8 cellular contexts compared by ENCODE assay signal in the genomic region with DNA sequence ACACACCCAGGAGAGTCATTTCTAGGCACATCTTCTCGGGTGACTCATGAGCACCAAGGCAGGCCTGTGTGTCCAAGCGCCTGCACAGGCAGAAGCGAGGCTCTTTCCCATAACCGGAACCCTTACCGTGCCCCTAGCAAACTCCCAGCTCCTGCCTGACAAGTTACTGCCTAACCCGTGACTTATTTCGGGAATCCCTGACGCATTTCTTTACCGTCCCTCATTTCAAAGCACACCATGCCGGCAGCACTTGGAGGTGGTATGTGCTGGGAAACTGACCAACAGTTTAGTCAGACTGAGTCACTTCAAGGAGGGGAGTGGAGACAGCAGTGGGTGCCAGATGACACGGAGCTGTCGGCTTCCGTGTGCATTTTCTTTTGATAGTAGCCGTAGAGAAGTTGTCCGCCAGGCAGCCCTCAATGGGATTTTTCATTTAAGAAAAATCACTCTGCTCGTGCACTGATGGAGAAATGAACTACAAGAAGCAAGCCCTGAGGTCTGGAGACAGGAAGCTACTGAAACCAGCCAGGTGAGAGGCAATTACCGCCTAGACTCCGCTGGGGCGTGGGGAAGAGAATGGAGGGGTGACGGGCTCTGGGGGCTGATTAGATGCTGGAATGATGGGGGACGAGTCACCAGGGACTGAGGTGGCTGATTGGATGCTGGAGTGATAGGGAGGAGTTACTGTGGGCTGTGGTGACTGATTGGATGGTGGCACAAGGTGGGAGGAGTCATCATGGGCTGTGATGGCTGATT. TPM values are rescaled to one million over a fixed set of nuclear protein-coding genes. Genes with fewer than 3 reads are reported as not detected.
DNase-seq lines count a peak whose midpoint lies in the region; ATAC-seq, FAIRE-seq and TF ChIP-seq lines count a peak whose summit lies in the region.

No MANE protein-coding gene starts in this region.

- FAIRE-seq in A549 (lab: Jason Lieb, UNC), result peak; percentile 92

- in situ Hi-C loops in HAP-1 (cut with MboI; ENCODE audit: low sequenced_read_pairs), result no loop called here

- peak overlapping the region; percentile 100 for H3K27ac Mint-ChIP-seq in chondrocyte (ENCODE audit: unreplicated experiment)

- TF ChIP-seq POLR2A in A549 (IDR thresholded peaks at IDR 0.05; ENCODE audit: low read length), result peak; percentile 40; the same call in 1 of the 2 replicates

- H3K9me3 ChIP-seq in A549 (no peaks in the 10 kb centered on the region), lower lobe of right lung (no peaks in the 10 kb centered on the region), HAP-1 (no peaks in the 10 kb centered on the region)

- TF ChIP-seq RAD21 in A549 (conservative IDR thresholded peaks at IDR 0.05 in 1 of 2, IDR thresholded peaks at IDR 0.05 in 1 of 2) (peak in 1 of 2 experiments; percentile 42; a peak in 3 of 5 replicates), Ishikawa (IDR thresholded peaks at IDR 0.05; ENCODE audit: low read depth) (no peak)

- DNase-seq in A549 (ENCODE audit: low read depth in 1 of 2, low spot score in 1 of 2) (peak; percentile 95 to 100), chondrocyte (ENCODE audit: low spot score) (no peak), lower lobe of right lung (no peak), inferior parietal cortex (ENCODE audit: extremely low spot score) (no peak), HAP-1 (ENCODE audit: low spot score in 2 of 2) (no peak), COLO668 (lab: John Stamatoyannopoulos, UW; ENCODE audit: unreplicated experiment) (no peak)

- no peaks in the 10 kb centered on the region for H3K27me3 ChIP-seq in lower lobe of right lung (ENCODE audit: low read depth)
- no peaks in the 10 kb centered on the region; the same call in 1 of the 2 replicates for H3K27me3 ChIP-seq in HAP-1 (ENCODE audit: low read depth)

- H3K36me3 Mint-ChIP-seq in chondrocyte (ENCODE audit: low read depth), result peaks cover 2% of the 10 kb centered on the region

- ATAC-seq in A549, result peak; percentile 91 to 97
- peak; percentile 75 to 76 for ATAC-seq in lower lobe of right lung
- no peak for ATAC-seq in GM18861 (IDR thresholded peaks at IDR 0.05; ENCODE audit: unreplicated experiment)

- H3K36me3 ChIP-seq in lower lobe of right lung (no peaks in the 10 kb centered on the region), HAP-1 (replicated peaks) (no peaks in the 10 kb centered on the region)

- TF ChIP-seq EP300 in A549 (IDR thresholded peaks at IDR 0.05) (peak; percentile 73 to 83; a peak in 3 of 5 replicates), Ishikawa (IDR thresholded peaks at IDR 0.05; ENCODE audit: borderline replicate concordance) (peak; percentile 48; the same call in 1 of the 2 replicates)

- H3K4me3 Mint-ChIP-seq in chondrocyte (ENCODE audit: unreplicated experiment), result peak overlapping the region; percentile 74

- WGBS in A549 (ENCODE audit: missing lambda C conversion rate), result under 1% methylated on average over 21 of the region's 21 CpGs

- TF ChIP-seq CTCF in A549 (IDR thresholded peaks at IDR 0.05) (no peak), chondrocyte (IDR thresholded peaks at IDR 0.05) (no peak), lower lobe of right lung (IDR thresholded peaks at IDR 0.05) (no peak)

- peaks cover 29% of the 10 kb centered on the region for H3K4me1 ChIP-seq in A549
- H3K4me1 ChIP-seq in lower lobe of right lung, result peaks cover 17% of the 10 kb centered on the region
- H3K4me1 ChIP-seq in HAP-1, result no peaks in the 10 kb centered on the region

- H3K9me3 Mint-ChIP-seq in chondrocyte (ENCODE audit: low read depth), result peaks cover 2% of the 10 kb centered on the region

- peak overlapping the region; percentile 80 to 92 for H3K27ac ChIP-seq in A549
- H3K27ac ChIP-seq in lower lobe of right lung, result peak overlapping the region; percentile 9

- CTCF ChIA-PET in A549 (lab: Yijun Ruan, JAX), result interaction anchor here (0.6 to 3.9 kb wide), 7 partner anchors 16 to 379 kb away, joined by 3 to 21 read pairs (median 7); partner anchors contain the start of gene HRH1

- H3K4me1 Mint-ChIP-seq in chondrocyte (ENCODE audit: low read depth), result peaks cover 41% of the 10 kb centered on the region

- H3K4me3 ChIP-seq in A549, result peak overlapping the region; percentile 45
- no peak overlapping the region for H3K4me3 ChIP-seq in lower lobe of right lung
- H3K4me3 ChIP-seq in HAP-1, result no peak overlapping the region

- intact Hi-C loops in lower lobe of right lung (cut with DNase I), result no loop called here

- POLR2A ChIA-PET in A549 (lab: Yijun Ruan, JAX), result interaction anchor here (0.8 to 1.6 kb wide), 5 partner anchors 10 to 76 kb away, joined by 3 to 15 read pairs (median 6); partner anchors contain the start of gene HRH1

- peak overlapping the region; percentile 95 for H3K4me2 ChIP-seq in A549

- H3K27me3 Mint-ChIP-seq in chondrocyte (ENCODE audit: low read depth), result no peaks in the 10 kb centered on the region

TF ChIP-seq in A549, 52 proteins besides CTCF, POLR2A, EP300 and RAD21 (continues in another document):
- TF ChIP-seq HDAC2 (IDR thresholded peaks at IDR 0.05), result no peak
- no peak; the same call in 1 of the 2 replicates for TF ChIP-seq MYC (IDR thresholded peaks at IDR 0.05; ENCODE audit: borderline replicate concordance, low read length)
- TF ChIP-seq RCOR1 (IDR thresholded peaks at IDR 0.05; ENCODE audit: low read depth, low read length), result no peak
- peak; percentile 96 for TF ChIP-seq FOSL2 (IDR thresholded peaks at IDR 0.05)
- TF ChIP-seq FOSL2 (CRISPR knock-in tag; IDR thresholded peaks at IDR 0.05), result peak; percentile 87
- TF ChIP-seq CBX8 (IDR thresholded peaks at IDR 0.05), result no peak
- peak; percentile 85; the same call in 1 of the 2 replicates for TF ChIP-seq GATA3 (IDR thresholded peaks at IDR 0.05; ENCODE audit: borderline replicate concordance)
- peak; percentile 50; the same call in 1 of the 2 replicates for TF ChIP-seq PHF8 (IDR thresholded peaks at IDR 0.05; ENCODE audit: borderline replicate concordance, low read depth)
- TF ChIP-seq, protein P1, sequence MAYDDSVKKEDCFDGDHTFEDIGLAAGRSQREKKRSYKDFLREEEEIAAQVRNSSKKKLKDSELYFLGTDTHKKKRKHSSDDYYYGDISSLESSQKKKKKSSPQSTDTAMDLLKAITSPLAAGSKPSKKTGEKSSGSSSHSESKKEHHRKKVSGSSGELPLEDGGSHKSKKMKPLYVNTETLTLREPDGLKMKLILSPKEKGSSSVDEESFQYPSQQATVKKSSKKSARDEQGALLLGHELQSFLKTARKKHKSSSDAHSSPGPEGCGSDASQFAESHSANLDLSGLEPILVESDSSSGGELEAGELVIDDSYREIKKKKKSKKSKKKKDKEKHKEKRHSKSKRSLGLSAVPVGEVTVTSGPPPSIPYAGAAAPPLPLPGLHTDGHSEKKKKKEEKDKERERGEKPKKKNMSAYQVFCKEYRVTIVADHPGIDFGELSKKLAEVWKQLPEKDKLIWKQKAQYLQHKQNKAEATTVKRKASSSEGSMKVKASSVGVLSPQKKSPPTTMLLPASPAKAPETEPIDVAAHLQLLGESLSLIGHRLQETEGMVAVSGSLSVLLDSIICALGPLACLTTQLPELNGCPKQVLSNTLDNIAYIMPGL (CRISPR knock-in tag; IDR thresholded peaks at IDR 0.05; ENCODE audit: borderline replicate concordance), result no peak
- TF ChIP-seq NPAS2 (CRISPR knock-in tag; IDR thresholded peaks at IDR 0.05; ENCODE audit: borderline replicate concordance), result no peak
- no peak for TF ChIP-seq FOSB (CRISPR knock-in tag; IDR thresholded peaks at IDR 0.05)
- no peak for TF ChIP-seq RARB (CRISPR knock-in tag; IDR thresholded peaks at IDR 0.05)
- no peak; the same call in 1 of the 2 replicates for TF ChIP-seq BHLHE40 (IDR thresholded peaks at IDR 0.05; ENCODE audit: low read depth, low read length)
- TF ChIP-seq RNF2 (IDR thresholded peaks at IDR 0.05; ENCODE audit: borderline replicate concordance, low read depth), result no peak

TF ChIP-seq in Ishikawa, 13 proteins besides CTCF, POLR2A, EP300 and RAD21 (continues in another document):
- TF ChIP-seq ZBTB7A (IDR thresholded peaks at IDR 0.05; ENCODE audit: low read depth) (no peak), CEBPB (IDR thresholded peaks at IDR 0.05) (no peak), EGR1 (IDR thresholded peaks at IDR 0.05) (no peak), TEAD4 (IDR thresholded peaks at IDR 0.05) (peak; percentile 41; the same call in 1 of the 2 replicates), YY1 (IDR thresholded peaks at IDR 0.05; ENCODE audit: low read depth) (no peak), TAF1 (IDR thresholded peaks at IDR 0.05; ENCODE audit: low read depth) (no peak), CREB1 (IDR thresholded peaks at IDR 0.05; ENCODE audit: low read depth) (no peak), MAX (IDR thresholded peaks at IDR 0.05) (peak; percentile 17; the same call in 1 of the 2 replicates), TCF12 (IDR thresholded peaks at IDR 0.05; ENCODE audit: low read depth) (peak; percentile 65), NFIC (IDR thresholded peaks at IDR 0.05) (peak; percentile 64), FOXM1 (IDR thresholded peaks at IDR 0.05; ENCODE audit: borderline replicate concordance, low read depth) (no peak)
- TF ChIP-seq, protein P2, sequence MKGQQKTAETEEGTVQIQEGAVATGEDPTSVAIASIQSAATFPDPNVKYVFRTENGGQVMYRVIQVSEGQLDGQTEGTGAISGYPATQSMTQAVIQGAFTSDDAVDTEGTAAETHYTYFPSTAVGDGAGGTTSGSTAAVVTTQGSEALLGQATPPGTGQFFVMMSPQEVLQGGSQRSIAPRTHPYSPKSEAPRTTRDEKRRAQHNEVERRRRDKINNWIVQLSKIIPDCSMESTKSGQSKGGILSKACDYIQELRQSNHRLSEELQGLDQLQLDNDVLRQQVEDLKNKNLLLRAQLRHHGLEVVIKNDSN (IDR thresholded peaks at IDR 0.05), result no peak

RNA-seq across cellular contexts. Expression of gene HRH1, which starts 17.2 kb away (rescaled TPM):
- polyA plus RNA-seq in A549 (2011; rRNA removed), result 4.2 and 4.7 TPM in 2 replicates
- polyA plus RNA-seq in A549 (2012; cell fraction: cytosol; rRNA removed), result 1.2 and 1.6 TPM in 2 replicates
- 1.7 and 2.1 TPM in 2 replicates for polyA plus RNA-seq in A549 (2012; cell fraction: nucleus; rRNA removed)
- polyA plus RNA-seq in A549 (2017; fragmentation: RNase III; extraction: RNeasy Plus Mini Kit Qiagen cat#74134 plus additional on column Dnase treatment), result 3.7 to 4.2 TPM (median 3.7 TPM) in 3 replicates
- polyA minus RNA-seq in A549 (2011; rRNA and poly(A)+ RNA removed), result 8.4 and 9.8 TPM in 2 replicates
- 30.1 to 32.0 TPM (median 30.8 TPM) in 3 replicates for total RNA-seq in chondrocyte
- total RNA-seq in lower lobe of right lung, result 6.4 TPM

Comparison
In these comparisons a context has a peak if more than half of its experiments do, and no peak if none do; other contexts are left out.
1. DNase-seq: peak in A549 (2 of 2); none in chondrocyte (single experiment), lower lobe of right lung (single experiment), inferior parietal cortex (single experiment), HAP-1 (0 of 2) and COLO668 (single experiment).